ENCODE assay signal across 17 cellular contexts in the genomic region with DNA sequence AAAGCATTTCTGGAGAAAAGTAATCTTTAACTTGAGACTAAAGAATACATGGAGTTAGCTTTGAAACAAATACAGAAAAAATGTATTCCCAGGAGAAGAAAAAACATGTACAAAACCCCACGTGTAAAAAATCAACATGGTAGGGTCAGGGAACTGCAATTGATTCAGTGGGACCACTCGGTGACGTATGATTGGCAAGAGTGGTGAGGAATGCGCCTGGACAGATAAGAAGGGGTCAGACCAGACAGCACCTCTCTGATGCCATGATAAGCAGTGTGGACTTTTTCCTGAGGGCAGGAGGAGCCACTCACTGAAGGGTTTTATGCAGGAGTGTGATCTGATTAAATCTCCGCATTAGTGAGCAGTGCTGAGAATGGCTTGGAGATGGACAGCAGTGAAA.
"Had no signal": no experiment of that assay in that cellular context is flagged by ENCODE, and none has a peak within 500 bp of the region (broad histone marks: within the 10 kb centered on the region; RNA-seq: fewer than 3 reads in every experiment).

No MANE protein-coding gene starts in this region.

- H3K27ac Mint-ChIP-seq: activated CD4-positive, alpha-beta memory T cell treated with anti-CD3 and anti-CD28 coated beads for 36 hours; activated T-cell treated with anti-CD3 and anti-CD28 coated beads, Interleukin-2, amount 50 U/mL, for 24 hours; immature natural killer cell had no signal

- H3K27me3 ChIP-seq: upper lobe of left lung had no signal

- H3K4me3 ChIP-seq: mucosa of descending colon, skin epidermis, upper lobe of left lung had no signal

- H3K9me3 ChIP-seq: mucosa of descending colon, upper lobe of left lung had no signal

- H3K36me3 ChIP-seq: upper lobe of left lung had no signal

- H3K36me3 Mint-ChIP-seq: activated CD4-positive, alpha-beta memory T cell treated with anti-CD3 and anti-CD28 coated beads for 36 hours; immature natural killer cell; naive thymus-derived CD8-positive, alpha-beta T cell had no signal

- ATAC-seq: mucosa of descending colon; naive thymus-derived CD8-positive, alpha-beta T cell; stimulated activated naive CD8-positive, alpha-beta T cell treated with anti-CD3 and anti-CD28 coated beads, Interleukin-15, Interleukin-2, amounts not matched to agents 100 U/mL and 50 U/mL, for 24 hours had no signal

- H3K27ac ChIP-seq: upper lobe of left lung had no signal

- H3K4me1 Mint-ChIP-seq: immature natural killer cell; naive thymus-derived CD8-positive, alpha-beta T cell had no signal

- H3K4me3 Mint-ChIP-seq: activated CD4-positive, alpha-beta memory T cell treated with anti-CD3 and anti-CD28 coated beads for 36 hours; activated T-cell treated with anti-CD3 and anti-CD28 coated beads, Interleukin-2, amount 50 U/mL, for 24 hours; immature natural killer cell; naive thymus-derived CD8-positive, alpha-beta T cell had no signal

- H3K9me3 Mint-ChIP-seq: activated CD4-positive, alpha-beta memory T cell treated with anti-CD3 and anti-CD28 coated beads for 36 hours; activated T-cell treated with anti-CD3 and anti-CD28 coated beads, Interleukin-2, amount 50 U/mL, for 24 hours; naive thymus-derived CD8-positive, alpha-beta T cell had no signal

- H3K4me1 ChIP-seq: upper lobe of left lung had no signal

- H3K27me3 Mint-ChIP-seq: activated CD4-positive, alpha-beta memory T cell treated with anti-CD3 and anti-CD28 coated beads for 36 hours had no signal

- DNase-seq: activated CD4-positive, alpha-beta memory T cell treated with anti-CD3 and anti-CD28 coated beads for 36 hours; activated CD4-positive, CD25-positive, alpha-beta regulatory T cell treated with anti-CD3 and anti-CD28 coated beads, Interleukin-2, amount 50 U/mL, for 72 hours; activated effector memory CD4-positive, alpha-beta T cell treated with Interleukin-2 at 50 U/mL for 16 hours; activated naive CD4-positive, alpha-beta T cell treated with anti-CD3 and anti-CD28 coated beads, Interleukin-2, amount 50 U/mL, for 16 hours; activated T-cell treated with anti-CD3 and anti-CD28 coated beads, Interleukin-2, amount 50 U/mL, for 24 hours; caudate nucleus; foreskin fibroblast; glutamatergic neuron; immature natural killer cell; mucosa of descending colon; naive thymus-derived CD8-positive, alpha-beta T cell; posterior cingulate gyrus; stimulated activated CD4-positive, alpha-beta T cell treated with anti-CD3 and anti-CD28 coated beads, Interleukin-4, amount 100 ng/mL, for 4 hours; stimulated activated CD8-positive, alpha-beta memory T cell treated with anti-CD3 and anti-CD28 coated beads, Interleukin-4, amount 100 ng/mL, for 48 hours; stimulated activated naive CD8-positive, alpha-beta T cell treated with anti-CD3 and anti-CD28 coated beads, Interleukin-15, Interleukin-2, amounts not matched to agents 100 U/mL and 50 U/mL, for 24 hours; upper lobe of left lung had no signal
